ENCODE assay signal across 8 cellular contexts in the genomic region with DNA sequence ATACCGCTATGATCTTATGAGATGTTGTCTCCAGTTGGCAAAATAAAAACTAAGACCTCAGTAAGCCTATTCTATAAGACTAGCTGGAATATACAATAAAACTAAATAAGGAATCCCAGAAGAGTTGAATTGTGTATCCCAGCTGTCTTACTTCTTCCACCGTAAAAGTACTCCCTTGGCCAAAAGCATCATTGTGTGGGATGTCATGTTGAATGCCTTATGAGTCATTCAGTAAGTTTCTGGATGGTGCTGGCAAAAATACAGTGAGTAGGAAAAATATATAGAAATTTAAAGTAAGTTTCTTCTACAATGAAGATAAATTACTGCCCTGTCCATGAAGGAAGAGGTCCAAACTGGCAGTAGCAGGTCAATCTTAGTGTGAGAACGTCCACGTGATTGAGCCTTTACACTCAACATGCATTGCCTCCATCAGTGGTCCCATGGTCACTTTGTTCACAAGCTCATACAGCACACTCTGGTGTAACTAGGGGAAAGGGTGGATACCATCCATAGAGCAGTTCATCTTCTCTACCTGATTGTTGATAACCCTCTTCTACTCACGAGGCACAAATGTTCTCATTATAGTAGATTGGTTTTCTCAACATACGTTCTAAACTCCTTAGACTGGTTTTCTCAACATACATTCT. TPM values are rescaled to one million over a fixed set of nuclear protein-coding genes. Genes with fewer than 3 reads are reported as not detected.
DNase-seq lines count a peak whose midpoint lies in the region; ATAC-seq and TF ChIP-seq lines count a peak whose summit lies in the region.

No MANE protein-coding gene starts in this region.

- no peaks in the 10 kb centered on the region for H3K4me1 ChIP-seq in psoas muscle

- peak; percentile 23 for ATAC-seq in GM19328 (IDR thresholded peaks at IDR 0.05; ENCODE audit: unreplicated experiment)
- ATAC-seq in HG03159 (IDR thresholded peaks at IDR 0.05; ENCODE audit: unreplicated experiment): no peak
- no peak for ATAC-seq in left ventricle myocardium superior
- no peak for ATAC-seq in psoas muscle
- ATAC-seq in GM19397 (IDR thresholded peaks at IDR 0.05; ENCODE audit: unreplicated experiment): no peak

- H3K9me3 ChIP-seq in psoas muscle: no peaks in the 10 kb centered on the region

- intact Hi-C loops in left ventricle myocardium superior (cut with micrococcal nuclease) (loop anchor here (10.0 kb wide), 1 partner anchor 112 kb away; no protein-coding TSS in a partner anchor), psoas muscle (cut with DNase I) (no loop called here)

- TF ChIP-seq CTCF in fibroblast of pulmonary artery (IDR thresholded peaks at IDR 0.05; ENCODE audit: low read length, missing control alignments) (no peak), psoas muscle (IDR thresholded peaks at IDR 0.05) (no peak)

- H3K4me3 ChIP-seq in fibroblast of pulmonary artery (replicated peaks; ENCODE audit: low read depth, low read length): no peak overlapping the region
- H3K4me3 ChIP-seq in psoas muscle: no peak overlapping the region

- 78 to 86% (median 81%) methylated on average over 6 of the region's 6 CpGs for WGBS in psoas muscle, 3 donors

- TF ChIP-seq POLR2A in Raji (IDR thresholded peaks at IDR 0.05; ENCODE audit: insufficient read depth, low read depth, low read length): peak; percentile 9; the same call in 1 of the 2 replicates

- H3K36me3 ChIP-seq in psoas muscle (ENCODE audit: insufficient read depth in 1 of 2, low read depth in 1 of 2): no peaks in the 10 kb centered on the region

- H3K27ac ChIP-seq in psoas muscle: no peak overlapping the region

- DNase-seq in AG20443 (ENCODE audit: low spot score): peak; percentile 44
- DNase-seq in fibroblast of pulmonary artery (ENCODE audit: low read depth): peak; percentile 78
- no peak for DNase-seq in left ventricle myocardium superior
- no peak for DNase-seq in psoas muscle

- peaks cover 0 to 2% (median 0%) of the 10 kb centered on the region in 3 donors for H3K27me3 ChIP-seq in psoas muscle (ENCODE audit: insufficient read depth in 3 of 3, low read length in 2 of 3)

RNA-seq across cellular contexts. Expression of a gene that starts 13.7 kb away (rescaled TPM):
- total RNA-seq in left ventricle myocardium superior: 12.4 TPM
- 10 to 100 TPM in 1 of 4 donors, 1 to 10 TPM in 3; 7.7 to 14.3 (median 9.5) TPM for total RNA-seq in psoas muscle
- polyA plus RNA-seq in psoas muscle: 10 to 100 TPM in 1 of 3 donors, 1 to 10 TPM in 2; 3.4 to 12.4 (median 4.5) TPM

RNA-seq across cellular contexts. Expression of a gene that starts 44.2 kb away (rescaled TPM):
- 11.5 TPM for total RNA-seq in left ventricle myocardium superior
- total RNA-seq in psoas muscle: 10 to 100 TPM in 2 of 4 donors, 1 to 10 TPM in 2; 7.8 to 11.0 (median 9.9) TPM
- 1 to 10 TPM; 8.9 to 9.9 (median 8.9) TPM for polyA plus RNA-seq in psoas muscle

Comparison
In these comparisons a context has a peak if more than half of its experiments do, and no peak if none do; other contexts are left out.
1. DNase-seq: peak in AG20443 (single experiment) and fibroblast of pulmonary artery (single experiment); none in left ventricle myocardium superior (single experiment) and psoas muscle (0 of 2).